Comparison of ENCODE assay signal across 18 cellular contexts in genomic region chr9:105700598-105701544, GRCh38. TPM values are rescaled to one million over a fixed set of nuclear protein-coding genes. Genes with fewer than 3 reads are reported as not detected.
DNase-seq lines count a peak whose midpoint lies in the region; ATAC-seq and TF ChIP-seq lines count a peak whose summit lies in the region.
"Had no signal": no experiment of that assay in that cellular context is flagged by ENCODE, and none has a peak within 500 bp of the region (broad histone marks: within the 10 kb centered on the region; RNA-seq: fewer than 3 reads in every experiment).

No MANE protein-coding gene starts in this region.

- TF ChIP-seq CTCF in Caco-2 (IDR thresholded peaks at IDR 0.05; ENCODE audit: insufficient read depth in 1 of 2, low read depth in 1 of 2, low read length in 1 of 2, severe bottlenecking in 1 of 2, unreplicated experiment in 1 of 2) (no peak), colonic mucosa (IDR thresholded peaks at IDR 0.05) (no peak), gastrocnemius medialis (IDR thresholded peaks at IDR 0.05 in 4 of 5, conservative IDR thresholded peaks at IDR 0.05 in 1 of 5) (no peak)

- H3K36me3 ChIP-seq in Caco-2 (ENCODE audit: control insufficient read depth, insufficient read depth, low read length), result no peaks in the 10 kb centered on the region
- H3K36me3 ChIP-seq in Karpas-422 (ENCODE audit: insufficient read depth, low read length), result peaks cover 80% of the 10 kb centered on the region
- H3K36me3 ChIP-seq in colonic mucosa, result no peaks in the 10 kb centered on the region
- peaks cover 0 to under 1% of the 10 kb centered on the region in 2 donors for H3K36me3 ChIP-seq in gastrocnemius medialis
- no peaks in the 10 kb centered on the region for H3K36me3 ChIP-seq in CD4-positive, alpha-beta memory T cell (ENCODE audit: insufficient read depth, low read length)

- ATAC-seq in gastrocnemius medialis (peak in 1 of 2 donors; percentile 81), HG03342 (IDR thresholded peaks at IDR 0.05; ENCODE audit: unreplicated experiment) (no peak)
- ATAC-seq: HCT116 had no signal

- DNase-seq in Caco-2, result peak in 1 of 2 experiments; percentile 13
- DNase-seq in Karpas-422, result no peak
- peak; percentile 49 for DNase-seq in colonic mucosa
- DNase-seq in gastrocnemius medialis, result no peak
- no peak for DNase-seq in D341Med (ENCODE audit: low spot score)
- DNase-seq in CD4-positive, alpha-beta memory T cell, result no peak
- DNase-seq: CD8-positive, alpha-beta memory T cell; DMS 273 treated with DMSO at 0.1 percent for 48 hours; EL; NCI-H1417; NCI-H1930; NCI-H2171; NCI-H510A had no signal

- H3K27me3 ChIP-seq in Caco-2 (replicated peaks; ENCODE audit: control insufficient read depth, insufficient read depth, low read length), result no peaks in the 10 kb centered on the region
- H3K27me3 ChIP-seq in Karpas-422 (ENCODE audit: low read length), result no peaks in the 10 kb centered on the region
- H3K27me3 ChIP-seq in colonic mucosa, result no peaks in the 10 kb centered on the region
- no peaks in the 10 kb centered on the region for H3K27me3 ChIP-seq in gastrocnemius medialis
- H3K27me3 ChIP-seq in CD4-positive, alpha-beta memory T cell (ENCODE audit: insufficient read depth, low read length), result no peaks in the 10 kb centered on the region

- H3K9me3 ChIP-seq in Caco-2 (no peaks in the 10 kb centered on the region), Karpas-422 (ENCODE audit: low read length) (no peaks in the 10 kb centered on the region), colonic mucosa (no peaks in the 10 kb centered on the region), gastrocnemius medialis (no peaks in the 10 kb centered on the region)
- no peaks in the 10 kb centered on the region for H3K9me3 ChIP-seq in CD4-positive, alpha-beta memory T cell (ENCODE audit: control insufficient read depth in 1 of 2, low read length in 2 of 2)

- peaks cover 43% of the 10 kb centered on the region for H4K20me1 ChIP-seq in Karpas-422 (ENCODE audit: insufficient read depth, low read depth, low read length)

- H3K36me3 Mint-ChIP-seq in Caco-2 (ENCODE audit: insufficient read depth, unreplicated experiment), result no peaks in the 10 kb centered on the region
- H3K36me3 Mint-ChIP-seq in CD4-positive, alpha-beta memory T cell, result no peaks in the 10 kb centered on the region

- CTCF ChIA-PET in Caco-2 (lab: Charles Lee), result no interaction called here
- CTCF ChIA-PET in CD4-positive, alpha-beta memory T cell (lab: Charles Lee; ENCODE audit: partially characterized antibody), result interaction anchor here (1.6 to 1.7 kb wide), 2 partner anchors 14 to 17 kb away, joined by 3 to 6 read pairs; no protein-coding TSS in a partner anchor

- no peaks in the 10 kb centered on the region for H3K27me3 Mint-ChIP-seq in Caco-2 (ENCODE audit: insufficient read depth, unreplicated experiment)
- H3K27me3 Mint-ChIP-seq in CD4-positive, alpha-beta memory T cell, result no peaks in the 10 kb centered on the region
- H3K27me3 Mint-ChIP-seq: CD8-positive, alpha-beta memory T cell had no signal

- H3K9me2 ChIP-seq in Karpas-422 (replicated peaks; ENCODE audit: insufficient read depth, low read length), result no peaks in the 10 kb centered on the region

- H3K27ac Mint-ChIP-seq in Caco-2 (ENCODE audit: unreplicated experiment), result peak overlapping the region; percentile 42
- H3K27ac Mint-ChIP-seq in CD4-positive, alpha-beta memory T cell, result no peak overlapping the region
- H3K27ac Mint-ChIP-seq: CD8-positive, alpha-beta memory T cell had no signal

- H3K9ac ChIP-seq in Karpas-422 (ENCODE audit: low read length) (no peak overlapping the region), colonic mucosa (ENCODE audit: low read depth in 2 of 2, low read length in 2 of 2) (no peak overlapping the region)

- POLR2A ChIA-PET in Caco-2 (lab: Charles Lee), result no interaction called here
- POLR2A ChIA-PET in CD4-positive, alpha-beta memory T cell (lab: Charles Lee; ENCODE audit: partially characterized antibody), result no interaction called here

- H3K4me2 ChIP-seq in Karpas-422 (ENCODE audit: low read depth, low read length, poor library complexity, severe bottlenecking), result peak overlapping the region; percentile 95

- no peaks in the 10 kb centered on the region for H3K9me3 Mint-ChIP-seq in Caco-2 (ENCODE audit: unreplicated experiment)
- H3K9me3 Mint-ChIP-seq in CD4-positive, alpha-beta memory T cell, result no peaks in the 10 kb centered on the region
- H3K9me3 Mint-ChIP-seq: CD8-positive, alpha-beta memory T cell had no signal

- H3K4me1 Mint-ChIP-seq in Caco-2 (ENCODE audit: low read depth, unreplicated experiment), result no peaks in the 10 kb centered on the region
- peaks cover 6 to 19% (median 9%) of the 10 kb centered on the region in 4 donors for H3K4me1 Mint-ChIP-seq in CD4-positive, alpha-beta memory T cell

- no peak overlapping the region for H2AFZ ChIP-seq in Karpas-422 (ENCODE audit: low read length)

- H3K27ac ChIP-seq in Karpas-422 (ENCODE audit: low read length) (peak overlapping the region; percentile 40), colonic mucosa (peak overlapping the region; percentile 45), gastrocnemius medialis (peak overlapping the region; percentile 93 to 99 (median 96))
- no peak overlapping the region for H3K27ac ChIP-seq in CD4-positive, alpha-beta memory T cell (ENCODE audit: low read depth, low read length)
- H3K27ac ChIP-seq: HL-60 had no signal

- BruUV-seq in Caco-2 (replicated peaks; lab: Mats Ljungman, UMichigan), result no TSS peak

- in situ Hi-C loops in gastrocnemius medialis (cut with MboI; ENCODE audit: low sequenced_read_pairs in 4 of 4), result loop anchor here in 1 of 4 donors (25.0 kb wide), 1 partner anchor 264 kb away; the partner anchor contains the start of gene FSD1L

- H3K4me3 ChIP-seq in Caco-2 (ENCODE audit: low read depth, low read length) (no peak overlapping the region), Karpas-422 (ENCODE audit: low read length) (no peak overlapping the region), colonic mucosa (no peak overlapping the region), gastrocnemius medialis (peak overlapping the region in 1 of 4 donors; percentile 6)
- no peak overlapping the region for H3K4me3 ChIP-seq in CD4-positive, alpha-beta memory T cell (ENCODE audit: low read length in 2 of 2)

- TF ChIP-seq POLR2A in gastrocnemius medialis (IDR thresholded peaks at IDR 0.05), result no peak

- intact Hi-C loops in Caco-2 (cut with micrococcal nuclease; ENCODE audit: unreplicated experiment), result no loop called here
- intact Hi-C loops in colonic mucosa (cut with DNase I), result no loop called here
- intact Hi-C loops in gastrocnemius medialis (cut with DNase I; ENCODE audit: low total_unique reads), result no loop called here
- intact Hi-C loops in CD4-positive, alpha-beta memory T cell (cut with micrococcal nuclease), result no loop called here

- H3K79me2 ChIP-seq in Karpas-422 (ENCODE audit: low read length), result peaks cover 96% of the 10 kb centered on the region

- H3K4me1 ChIP-seq in Caco-2 (peaks cover 31% of the 10 kb centered on the region; the same call in 1 of the 2 replicates), Karpas-422 (ENCODE audit: low read length) (peaks cover 59% of the 10 kb centered on the region), colonic mucosa (no peaks in the 10 kb centered on the region), gastrocnemius medialis (peaks cover 72 to 75% of the 10 kb centered on the region in 2 donors)
- H3K4me1 ChIP-seq in CD4-positive, alpha-beta memory T cell (ENCODE audit: insufficient read depth, low read length), result peaks cover 9% of the 10 kb centered on the region

- no peak overlapping the region for H3K4me3 Mint-ChIP-seq in Caco-2 (ENCODE audit: unreplicated experiment)
- no peak overlapping the region for H3K4me3 Mint-ChIP-seq in CD4-positive, alpha-beta memory T cell
- H3K4me3 Mint-ChIP-seq: CD8-positive, alpha-beta memory T cell had no signal

RNA-seq across cellular contexts. Expression of gene TMEM38B, which starts 6.5 kb away (rescaled TPM):
- total RNA-seq in Caco-2 (2022) (38.6 and 48.6 TPM in 2 replicates), colonic mucosa (10 to 100 TPM; 28.5 to 38.2 TPM), gastrocnemius medialis (10 to 100 TPM; 81.4 to 97.6 (median 89.8) TPM)
- 134 and 164 TPM in 2 replicates for total RNA-seq in Karpas-422 (2014; rRNA removed; shearing (Covaris generic); ENCODE audit: low replicate concordance)
- total RNA-seq in CD4-positive, alpha-beta memory T cell, result 10 to 100 TPM; 13.4 to 16.6 TPM
- 10 to 100 TPM; 18.0 to 23.3 TPM for polyA plus RNA-seq in CD4-positive, alpha-beta memory T cell

RNA-seq across cellular contexts. Expression of gene TAL2, which starts 38.6 kb away (rescaled TPM):
- total RNA-seq in Caco-2 (2022) (1.00 and 1.4 TPM in 2 replicates), colonic mucosa (not detected), gastrocnemius medialis (not detected)
- 4.1 and 18.4 TPM in 2 replicates for total RNA-seq in Karpas-422 (2014; rRNA removed; shearing (Covaris generic); ENCODE audit: low replicate concordance)
- not detected for total RNA-seq in CD4-positive, alpha-beta memory T cell
- not detected for polyA plus RNA-seq in CD4-positive, alpha-beta memory T cell
- total RNA-seq: A673, RPMI7951 had no signal
- polyA plus RNA-seq: CD8-positive, alpha-beta memory T cell had no signal
